31 cellular contexts compared by ENCODE assay signal in the genomic region with DNA sequence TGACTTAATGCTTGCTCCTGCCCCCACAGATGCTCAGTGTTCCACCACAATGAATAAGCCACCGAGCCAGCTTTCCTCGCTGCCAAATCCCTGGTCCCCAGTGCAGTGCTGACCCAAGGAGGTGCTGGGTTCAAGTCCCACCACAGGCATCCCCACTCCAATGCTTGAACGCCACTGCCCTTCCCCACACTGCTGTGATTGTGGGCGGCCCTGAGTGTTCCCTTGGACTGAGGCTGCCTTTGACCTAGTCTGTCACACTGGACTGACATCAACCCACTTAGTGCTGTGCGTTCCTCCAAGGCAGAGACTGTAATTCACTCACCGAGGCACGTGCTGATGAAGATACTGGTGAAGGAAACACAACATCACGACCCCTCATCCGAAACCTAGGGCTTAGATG.
"Had no signal": no experiment of that assay in that cellular context is flagged by ENCODE, and none has a peak within 500 bp of the region (broad histone marks: within the 10 kb centered on the region; RNA-seq: fewer than 3 reads in every experiment).

No MANE protein-coding gene starts in this region.

- H3K4me3 ChIP-seq: coronary artery, esophagus muscularis mucosa, gastrocnemius medialis had no signal

- H3K4me1 Mint-ChIP-seq: activated T-helper 17 cell treated with anti-CD3 and anti-CD28 coated beads, Interleukin-2, amount 50 U/mL, for 72 hours; central memory CD8-positive, alpha-beta T cell had no signal

- ATAC-seq: activated CD4-positive, CD25-positive, alpha-beta regulatory T cell treated with anti-CD3 and anti-CD28 coated beads, Interleukin-2, amount 50 U/mL, for 24 hours; activated CD8-positive, alpha-beta T cell treated with anti-CD3 and anti-CD28 coated beads for 36 hours; activated T-cell treated with anti-CD3 and anti-CD28 coated beads, Interleukin-2, amount 50 U/mL, for 4 hours; activated T-helper 17 cell treated with anti-CD3 and anti-CD28 coated beads, Interleukin-2, amount 50 U/mL, for 72 hours; foreskin keratinocyte; gastrocnemius medialis had no signal

- DNase-seq: activated B cell treated with CpG ODN at 0.5 μM for 24 hours; activated CD4-positive, alpha-beta T cell treated with anti-CD3 and anti-CD28 coated beads for 48 hours; activated CD4-positive, alpha-beta T cell treated with anti-CD3 and anti-CD28 coated beads, Interleukin-2, amount 50 U/mL, for 1 hour; activated CD4-positive, alpha-beta T cell treated with anti-CD3 and anti-CD28 coated beads, Interleukin-2, amount 50 U/mL, for 48 hours; activated CD8-positive, alpha-beta memory T cell treated with anti-CD3 and anti-CD28 coated beads for 24 hours; activated CD8-positive, alpha-beta T cell treated with anti-CD3 and anti-CD28 coated beads for 36 hours; activated effector memory CD4-positive, alpha-beta T cell treated with Interleukin-2 at 50 U/mL for 16 hours; activated gamma-delta T cell treated with Interleukin-2 at 50 U/mL for 16 hours; activated naive CD4-positive, alpha-beta T cell treated with anti-CD3 and anti-CD28 coated beads, Interleukin-2, amount 50 U/mL, for 16 hours; activated naive CD4-positive, alpha-beta T cell treated with Interleukin-2 at 50 U/mL for 16 hours; activated T-cell treated with anti-CD3 and anti-CD28 coated beads, Interleukin-2, amount 50 U/mL, for 4 hours; amniotic stem cell; anterior cingulate cortex; brain microvascular endothelial cell; dorsolateral prefrontal cortex; effector memory CD4-positive, alpha-beta T cell; endodermal cell; erythroblast; foreskin keratinocyte; gastrocnemius medialis; glutamatergic neuron; T1000; WERI-Rb-1 had no signal

- H3K9me3 ChIP-seq: esophagus muscularis mucosa, gastrocnemius medialis had no signal

- H3K9me3 Mint-ChIP-seq: activated CD8-positive, alpha-beta T cell treated with anti-CD3 and anti-CD28 coated beads for 36 hours; activated T-cell treated with anti-CD3 and anti-CD28 coated beads, Interleukin-2, amount 50 U/mL, for 4 hours; central memory CD8-positive, alpha-beta T cell; dendritic cell treated with granulocyte-macrophage colony-stimulating factor and Interleukin-4, amounts not matched to agents 40 ng/mL and 50 ng/mL, for 4 days; T-helper 2 cell treated with Interferon-gamma antibody and Interleukin-4, amounts not matched to agents 5 μg/mL and 100 μg/mL, for 36 hours had no signal

- H3K27me3 Mint-ChIP-seq: activated B cell treated with CpG ODN at 0.5 μM for 24 hours had no signal

- H3K27ac Mint-ChIP-seq: activated B cell treated with CpG ODN at 0.5 μM for 24 hours; activated CD8-positive, alpha-beta T cell treated with anti-CD3 and anti-CD28 coated beads for 36 hours; activated naive CD8-positive, alpha-beta T cell; activated T-helper 17 cell treated with anti-CD3 and anti-CD28 coated beads, Interleukin-2, amount 50 U/mL, for 72 hours; dendritic cell treated with granulocyte-macrophage colony-stimulating factor and Interleukin-4, amounts not matched to agents 40 ng/mL and 50 ng/mL, for 4 days; endodermal cell; T-helper 2 cell treated with Interferon-gamma antibody and Interleukin-4, amounts not matched to agents 5 μg/mL and 100 μg/mL, for 36 hours had no signal

- H3K36me3 Mint-ChIP-seq: activated naive CD8-positive, alpha-beta T cell had no signal

- H3K36me3 ChIP-seq: brain microvascular endothelial cell, esophagus muscularis mucosa, gastrocnemius medialis, WERI-Rb-1 had no signal

- H3K4me1 ChIP-seq: foreskin keratinocyte, gastrocnemius medialis had no signal

- H3K27me3 ChIP-seq: brain microvascular endothelial cell, dorsolateral prefrontal cortex, esophagus muscularis mucosa, foreskin keratinocyte, gastrocnemius medialis had no signal

- H3K4me3 Mint-ChIP-seq: activated B cell treated with CpG ODN at 0.5 μM for 24 hours; activated CD8-positive, alpha-beta T cell treated with anti-CD3 and anti-CD28 coated beads for 36 hours; activated naive CD8-positive, alpha-beta T cell; activated T-cell treated with anti-CD3 and anti-CD28 coated beads, Interleukin-2, amount 50 U/mL, for 4 hours; activated T-helper 17 cell treated with anti-CD3 and anti-CD28 coated beads, Interleukin-2, amount 50 U/mL, for 72 hours; central memory CD8-positive, alpha-beta T cell; dendritic cell treated with granulocyte-macrophage colony-stimulating factor and Interleukin-4, amounts not matched to agents 40 ng/mL and 50 ng/mL, for 4 days; endodermal cell; T-helper 2 cell treated with Interferon-gamma antibody and Interleukin-4, amounts not matched to agents 5 μg/mL and 100 μg/mL, for 36 hours had no signal

- H3K27ac ChIP-seq: brain microvascular endothelial cell, coronary artery, dorsolateral prefrontal cortex, esophagus muscularis mucosa, foreskin keratinocyte, gastrocnemius medialis, WERI-Rb-1 had no signal
